8 cellular contexts compared by ENCODE assay signal in genomic region chr17:79812969-79813825, GRCh38. TPM values are rescaled to one million over a fixed set of nuclear protein-coding genes. Genes with fewer than 3 reads are reported as not detected.
DNase-seq lines count a peak whose midpoint lies in the region; ATAC-seq and TF ChIP-seq lines count a peak whose summit lies in the region.

No MANE protein-coding gene starts in this region.

- peak overlapping the region; percentile 74 for H3K4me2 ChIP-seq in PC-9

- CTCF ChIA-PET in PC-9 (lab: Charles Lee), result interaction anchor here (0.7 kb wide), 1 partner anchor 113 kb away, joined by 3 read pairs; no protein-coding TSS in a partner anchor

- no peaks in the 10 kb centered on the region for H3K36me3 ChIP-seq in PC-9 (ENCODE audit: low read depth)

- in situ Hi-C loops in KBM-7 (cut with MboI; ENCODE audit: low pct_unique_long_range_greater_than_20kb, low sequenced_read_pairs), result no loop called here

- peaks cover 17% of the 10 kb centered on the region; the same call in 1 of the 2 replicates for H3F3A ChIP-seq in PC-9 (ENCODE audit: insufficient read depth, low read depth)

- ATAC-seq in GM18861 (IDR thresholded peaks at IDR 0.05; ENCODE audit: unreplicated experiment), result no peak

- intact Hi-C loops in PC-9 (cut with micrococcal nuclease; ENCODE audit: unreplicated experiment), result no loop called here

- H3K27ac ChIP-seq in PC-9, result no peak overlapping the region
- H3K27ac ChIP-seq in skin epidermis, result peak overlapping the region in 2 of 21 experiments; percentile 31 to 78

- peak; percentile 57 for DNase-seq in NCI-H1436 (lab: John Stamatoyannopoulos, UW)
- no peak for DNase-seq in NCI-H1436 treated with DMSO at 0.1 percent for 48 hours (lab: John Stamatoyannopoulos, UW)
- no peak for DNase-seq in PC-9
- DNase-seq in epithelial cell of esophagus (ENCODE audit: low read depth), result no peak
- DNase-seq in KBM-7, result no peak
- no peak for DNase-seq in activated effector memory CD4-positive, alpha-beta T cell treated with anti-CD3 and anti-CD28 coated beads, Interleukin-2, amount 50 U/mL, for 16 hours

- no peaks in the 10 kb centered on the region for H3K9me2 ChIP-seq in PC-9 (ENCODE audit: insufficient read depth)

- H3K27me3 ChIP-seq in PC-9 (ENCODE audit: insufficient read depth, low read depth), result no peaks in the 10 kb centered on the region

- H3K4me3 ChIP-seq in PC-9 (peak overlapping the region; percentile 48; the same call in 1 of the 2 replicates), epithelial cell of esophagus (ENCODE audit: low read length) (peak overlapping the region; percentile 21), skin epidermis (peak overlapping the region in 6 of 7 experiments; percentile 16 to 37 (median 21))

- TF ChIP-seq CTCF in PC-9 (conservative IDR thresholded peaks at IDR 0.05), result no peak
- TF ChIP-seq CTCF in epithelial cell of esophagus (IDR thresholded peaks at IDR 0.05; ENCODE audit: insufficient read depth, low read depth, low read length, missing control alignments), result no peak

- peaks cover 39% of the 10 kb centered on the region; the same call in 1 of the 2 replicates for H3K4me1 ChIP-seq in PC-9 (replicated peaks; ENCODE audit: insufficient read depth)

- POLR2A ChIA-PET in PC-9 (lab: Charles Lee; ENCODE audit: unreplicated experiment), result interaction anchor here (0.7 kb wide), 1 partner anchor 26 kb away, joined by 4 read pairs; no protein-coding TSS in a partner anchor

- no peak overlapping the region for H2AFZ ChIP-seq in PC-9

- no peaks in the 10 kb centered on the region for H3K9me3 ChIP-seq in PC-9 (ENCODE audit: insufficient read depth, low read depth)

- no TSS peak for BruUV-seq in PC-9 (replicated peaks; lab: Mats Ljungman, UMichigan)

- H3K79me2 ChIP-seq in PC-9 (ENCODE audit: low read depth), result no peaks in the 10 kb centered on the region

- H4K20me1 ChIP-seq in PC-9 (ENCODE audit: insufficient read depth), result no peaks in the 10 kb centered on the region

RNA-seq across cellular contexts. Expression of gene CBX8, which starts 16.3 kb away (rescaled TPM):
- 14.2 and 15.5 TPM in 2 replicates for total RNA-seq in PC-9 (2021)

RNA-seq across cellular contexts. Expression of gene CBX4, which starts 26.0 kb away (rescaled TPM):
- 32.0 and 33.1 TPM in 2 replicates for total RNA-seq in PC-9 (2021)

RNA-seq across cellular contexts. Expression of gene CBX2, which starts 35.2 kb away (rescaled TPM):
- 30.4 and 32.6 TPM in 2 replicates for total RNA-seq in PC-9 (2021)
